ENCODE assay signal across 16 cellular contexts in genomic region chr4:165748321-165748720, GRCh38.
DNase-seq lines count a peak whose midpoint lies in the region; ATAC-seq, FAIRE-seq and TF ChIP-seq lines count a peak whose summit lies in the region.
"Had no signal": no experiment of that assay in that cellular context is flagged by ENCODE, and none has a peak within 500 bp of the region (broad histone marks: within the 10 kb centered on the region; RNA-seq: fewer than 3 reads in every experiment).

No MANE protein-coding gene starts in this region.

- no peak for DNase-seq in GM12891 (ENCODE audit: insufficient read length, low spot score)
- no peak for DNase-seq in NK-92 (lab: John Stamatoyannopoulos, UW; ENCODE audit: unreplicated experiment)
- DNase-seq: C1 segment of cervical spinal cord; CD4-positive, alpha-beta memory T cell; DMS153; DMS79 treated with DMSO at 0.1 percent for 48 hours; EL had no signal

- H3K4me1 Mint-ChIP-seq in nephron, result peaks cover 6% of the 10 kb centered on the region
- H3K4me1 Mint-ChIP-seq: B cell; CD4-positive, alpha-beta memory T cell; IgD-negative memory B cell had no signal

- H3K9me3 Mint-ChIP-seq in nephron, result no peaks in the 10 kb centered on the region

- no peak for TF ChIP-seq CTCF in nephron (IDR thresholded peaks at IDR 0.05; ENCODE audit: unreplicated experiment in 3 of 3)

- H3K4me3 ChIP-seq in HUES48 (ENCODE audit: low read depth, low read length), result 0 out of 2 replicates have a peak overlapping the region, but pooled peaks have one; percentile 4
- no peak overlapping the region for H3K4me3 ChIP-seq in ectodermal cell (ENCODE audit: insufficient read depth, low read depth, low read length)

- H3K9me3 ChIP-seq in HUES48 (ENCODE audit: control insufficient read depth, insufficient read depth, low read length) (no peaks in the 10 kb centered on the region), ectodermal cell (ENCODE audit: control insufficient read depth, low read length) (no peaks in the 10 kb centered on the region)

- 0% methylated on average over 1 of the region's 1 CpG for WGBS in ectodermal cell, 2 experiments

- no peak for ATAC-seq in HG02981 (IDR thresholded peaks at IDR 0.05; ENCODE audit: unreplicated experiment)
- no peak for ATAC-seq in HG02798 (IDR thresholded peaks at IDR 0.05; ENCODE audit: poor library complexity, unreplicated experiment)

- no peak overlapping the region for H3K4me3 Mint-ChIP-seq in nephron
- H3K4me3 Mint-ChIP-seq: B cell; CD4-positive, alpha-beta memory T cell; IgD-negative memory B cell had no signal

- H3K27me3 ChIP-seq in HUES48 (ENCODE audit: control insufficient read depth, insufficient read depth, low read length) (no peaks in the 10 kb centered on the region), ectodermal cell (ENCODE audit: control insufficient read depth, insufficient read depth, low read length, poor library complexity, severe bottlenecking) (no peaks in the 10 kb centered on the region)

- H3K36me3 ChIP-seq in HUES48 (ENCODE audit: control insufficient read depth, insufficient read depth, low read length), result no peaks in the 10 kb centered on the region
- no peaks in the 10 kb centered on the region for H3K36me3 ChIP-seq in ectodermal cell (ENCODE audit: control insufficient read depth, insufficient read depth, low read length)

- H3K4me1 ChIP-seq in HUES48 (ENCODE audit: control insufficient read depth, insufficient read depth, low read length) (peaks cover 36% of the 10 kb centered on the region), ectodermal cell (ENCODE audit: control insufficient read depth, insufficient read depth, low read length) (peaks cover 6% of the 10 kb centered on the region)

- H3K27ac ChIP-seq in HUES48 (ENCODE audit: low read depth, low read length) (no peak overlapping the region), ectodermal cell (ENCODE audit: insufficient read depth, low read depth, low read length, poor library complexity, severe bottlenecking) (peak overlapping the region; percentile 31)

- no peak for FAIRE-seq in GM12891 (lab: Jason Lieb, UNC)
- FAIRE-seq: A204.1, GM12892 had no signal

- no peak for TF ChIP-seq POLR2A in GM12891 (IDR thresholded peaks at IDR 0.05; ENCODE audit: low read depth, low read length)

- H3K36me3 Mint-ChIP-seq in nephron (ENCODE audit: low read depth), result no peaks in the 10 kb centered on the region
- H3K36me3 Mint-ChIP-seq: CD4-positive, alpha-beta memory T cell; IgD-negative memory B cell had no signal

- no peak overlapping the region for H3K9ac ChIP-seq in HUES48 (ENCODE audit: low read depth, low read length)

- H3K27me3 Mint-ChIP-seq in nephron (ENCODE audit: low read depth), result no peaks in the 10 kb centered on the region
- H3K27me3 Mint-ChIP-seq: B cell; CD4-positive, alpha-beta memory T cell; IgD-negative memory B cell had no signal

- peak overlapping the region in 2 of 3 experiments; percentile 34 to 68 for H3K27ac Mint-ChIP-seq in nephron
- H3K27ac Mint-ChIP-seq: B cell; CD4-positive, alpha-beta memory T cell; IgD-negative memory B cell had no signal

TF ChIP-seq in GM12891, 5 proteins besides CTCF, POLR2A, EP300 and RAD21:
- TF ChIP-seq POU2F2 (IDR thresholded peaks at IDR 0.05; ENCODE audit: low read depth, low read length) (no peak), TAF1 (IDR thresholded peaks at IDR 0.05; ENCODE audit: low read depth, low read length) (no peak), PAX5 (IDR thresholded peaks at IDR 0.05; ENCODE audit: insufficient read depth, low read length, severe bottlenecking) (no peak), POLR2AphosphoS5 (IDR thresholded peaks at IDR 0.05; ENCODE audit: low read depth, low read length) (no peak), SPI1 (IDR thresholded peaks at IDR 0.05; ENCODE audit: low read depth, low read length) (no peak)
